8 cellular contexts compared by ENCODE assay signal in genomic region chr12:32895688-32896437, GRCh38. TPM values are rescaled to one million over a fixed set of nuclear protein-coding genes. Genes with fewer than 3 reads are reported as not detected.
DNase-seq lines count a peak whose midpoint lies in the region; ATAC-seq and TF ChIP-seq lines count a peak whose summit lies in the region.

No MANE protein-coding gene starts in this region.

- H3K4me1 Mint-ChIP-seq in endothelial cell (ENCODE audit: unreplicated experiment) (peaks cover 38% of the 10 kb centered on the region), natural killer cell (peaks cover 22% of the 10 kb centered on the region in 2 donors)

- H3K36me3 Mint-ChIP-seq in endothelial cell (ENCODE audit: low read depth, unreplicated experiment) (peaks cover 4% of the 10 kb centered on the region), natural killer cell (no peaks in the 10 kb centered on the region)

- peak; percentile 8 for ATAC-seq in GM19043 (IDR thresholded peaks at IDR 0.05; ENCODE audit: low read depth, unreplicated experiment)
- ATAC-seq in natural killer cell = peak in 1 of 3 donors; percentile 10
- ATAC-seq in HG03521 (IDR thresholded peaks at IDR 0.05; ENCODE audit: unreplicated experiment) = no peak

- peak; percentile 60 for DNase-seq in NCI-H748 treated with DMSO at 0.1 percent for 48 hours (lab: John Stamatoyannopoulos, UW)
- peak; percentile 13 for DNase-seq in endothelial cell (ENCODE audit: low spot score)
- DNase-seq in natural killer cell = no peak
- no peak for DNase-seq in hepatic stellate cell (ENCODE audit: low spot score)
- no peak for DNase-seq in activated CD8-positive, alpha-beta memory T cell treated with anti-CD3 and anti-CD28 coated beads for 24 hours
- DNase-seq in central memory CD4-positive, alpha-beta T cell = no peak

- TF ChIP-seq CTCF in endothelial cell (IDR thresholded peaks at IDR 0.05; ENCODE audit: unreplicated experiment) (no peak), natural killer cell (IDR thresholded peaks at IDR 0.05) (no peak)

- intact Hi-C loops in natural killer cell (cut with micrococcal nuclease) = no loop called here

- H3K27ac Mint-ChIP-seq in endothelial cell (ENCODE audit: unreplicated experiment) = peak overlapping the region; percentile 71
- peak overlapping the region in 1 of 2 donors; percentile 11 for H3K27ac Mint-ChIP-seq in natural killer cell

- peak overlapping the region; percentile 96 for H3K4me3 Mint-ChIP-seq in endothelial cell (ENCODE audit: unreplicated experiment)
- H3K4me3 Mint-ChIP-seq in natural killer cell = peak overlapping the region; percentile 89

- no peaks in the 10 kb centered on the region for H3K9me3 Mint-ChIP-seq in endothelial cell (ENCODE audit: unreplicated experiment)
- no peaks in the 10 kb centered on the region for H3K9me3 Mint-ChIP-seq in natural killer cell

- H3K27me3 Mint-ChIP-seq in endothelial cell (ENCODE audit: unreplicated experiment) (peaks cover 7% of the 10 kb centered on the region), natural killer cell (ENCODE audit: low read depth in 2 of 2) (peaks cover 33 to 39% of the 10 kb centered on the region in 2 donors)

RNA-seq across cellular contexts. Expression of gene PKP2, which starts 0.7 kb away (rescaled TPM):
- total RNA-seq in endothelial cell (ENCODE audit: unreplicated experiment) = 9.0 TPM
- total RNA-seq in natural killer cell = 1 to 10 TPM in 1 of 3 donors, under 1 TPM in 2; 0.16 to 1.8 (median 0.52) TPM

Comparison
In these comparisons a context has a peak if more than half of its experiments do, and no peak if none do; other contexts are left out.
1. DNase-seq: peak in NCI-H748 treated with DMSO at 0.1 percent for 48 hours (single experiment) and endothelial cell (single experiment); none in natural killer cell (single experiment), hepatic stellate cell (single experiment), activated CD8-positive, alpha-beta memory T cell treated with anti-CD3 and anti-CD28 coated beads for 24 hours (single experiment) and central memory CD4-positive, alpha-beta T cell (single experiment).